Comparison of ENCODE assay signal across 24 cellular contexts in genomic region chrX:149717803-149718202, GRCh38. TPM values are rescaled to one million over a fixed set of nuclear protein-coding genes. Genes with fewer than 3 reads are reported as not detected.
DNase-seq lines count a peak whose midpoint lies in the region; ATAC-seq and TF ChIP-seq lines count a peak whose summit lies in the region.
"Had no signal": no experiment of that assay in that cellular context is flagged by ENCODE, and none has a peak within 500 bp of the region (broad histone marks: within the 10 kb centered on the region; RNA-seq: fewer than 3 reads in every experiment).

No MANE protein-coding gene starts in this region.

- H3K9me3 Mint-ChIP-seq in endodermal cell = peaks cover 82% of the 10 kb centered on the region
- H3K9me3 Mint-ChIP-seq: CD4-positive, alpha-beta T cell; CD8-positive, alpha-beta memory T cell; HFFc6 had no signal

- no peak overlapping the region for H2BK120ac ChIP-seq in neuronal stem cell (ENCODE audit: low read depth, low read length)

- no peak overlapping the region for H4K91ac ChIP-seq in neuronal stem cell (ENCODE audit: low read depth, low read length, poor library complexity)

- no peak overlapping the region for H2AK5ac ChIP-seq in neuronal stem cell (ENCODE audit: low read depth, low read length)

- H3K4ac ChIP-seq in neuronal stem cell (ENCODE audit: low read length) = no peak overlapping the region

- ATAC-seq in left colon = peak; percentile 92
- ATAC-seq: GM12878 had no signal

- no peak for TF ChIP-seq CTCF in endodermal cell (conservative IDR thresholded peaks at IDR 0.05)

- no peak overlapping the region for H3K23ac ChIP-seq in neuronal stem cell (ENCODE audit: low read depth, low read length, poor library complexity)

- no peak overlapping the region for H2AFZ ChIP-seq in neuronal stem cell (ENCODE audit: low read length)

- H3K4me3 Mint-ChIP-seq in endodermal cell = no peak overlapping the region
- H3K4me3 Mint-ChIP-seq: CD14-positive monocyte; CD4-positive, alpha-beta T cell; CD8-positive, alpha-beta memory T cell; HFFc6 had no signal

- no peak overlapping the region for H3K14ac ChIP-seq in neuronal stem cell (ENCODE audit: low read length)

- no peak overlapping the region for H2BK5ac ChIP-seq in neuronal stem cell (ENCODE audit: low read length)

- DNase-seq in HT-29 (ENCODE audit: low spot score) = peak; percentile 81
- DNase-seq in endodermal cell = no peak
- DNase-seq in left colon = peak; percentile 27 to 59
- no peak for DNase-seq in neuronal stem cell (ENCODE audit: low spot score)
- DNase-seq in AG08396 (ENCODE audit: low spot score) = no peak
- no peak for DNase-seq in activated CD8-positive, alpha-beta memory T cell treated with anti-CD3 and anti-CD28 coated beads, Interleukin-2, amount 50 U/mL, for 4 hours
- DNase-seq in central memory CD4-positive, alpha-beta T cell = no peak
- no peak for DNase-seq in hypothalamus (lab: John Stamatoyannopoulos, UW)
- DNase-seq: AML-193; BE2C; CD4-positive, alpha-beta T cell; CD8-positive, alpha-beta memory T cell; DMS 273 treated with DMSO at 0.1 percent for 48 hours; DMS79; EL; GDM1; GOT3; HFFc6 had no signal

- peaks cover 27% of the 10 kb centered on the region for H3K27me3 Mint-ChIP-seq in endodermal cell (ENCODE audit: insufficient read depth)
- H3K27me3 Mint-ChIP-seq: CD4-positive, alpha-beta T cell had no signal

- H3K4me3 ChIP-seq in endodermal cell (ENCODE audit: low read length) = peak overlapping the region; percentile 64
- no peak overlapping the region for H3K4me3 ChIP-seq in neuronal stem cell (ENCODE audit: low read length in 2 of 2)
- H3K4me3 ChIP-seq: BLaER1 treated with 17β-estradiol and CSF1 and Interleukin-3, amounts not matched to agents 10 nM and 100 nM; GM12878; HAP-1 had no signal

- H3K27me3 ChIP-seq in endodermal cell (ENCODE audit: control insufficient read depth, insufficient read depth, low read length, poor library complexity, severe bottlenecking) = no peaks in the 10 kb centered on the region
- H3K27me3 ChIP-seq in neuronal stem cell (ENCODE audit: control insufficient read depth in 3 of 3, insufficient read depth in 3 of 3, low read depth in 1 of 3, low read length in 3 of 3) = peaks cover 0 to 19% (median 0%) of the 10 kb centered on the region in 3 experiments
- H3K27me3 ChIP-seq: BE2C; BLaER1 treated with 17β-estradiol and CSF1 and Interleukin-3, amounts not matched to agents 10 nM and 100 nM had no signal

- H3K27ac ChIP-seq in endodermal cell (ENCODE audit: low read depth, low read length) = no peak overlapping the region
- H3K27ac ChIP-seq in neuronal stem cell (replicated peaks; ENCODE audit: low read length) = no peak overlapping the region
- H3K27ac ChIP-seq: 22Rv1; BLaER1 treated with 17β-estradiol and CSF1 and Interleukin-3, amounts not matched to agents 10 nM and 100 nM had no signal

- peaks cover 27% of the 10 kb centered on the region for H3K9me3 ChIP-seq in endodermal cell (ENCODE audit: control insufficient read depth, low read length)
- H3K9me3 ChIP-seq in neuronal stem cell (replicated peaks in 1 of 2; ENCODE audit: control insufficient read depth in 2 of 2, insufficient read depth in 1 of 2, low read depth in 1 of 2, low read length in 2 of 2) = no peaks in the 10 kb centered on the region
- H3K9me3 ChIP-seq: BE2C; BLaER1 treated with 17β-estradiol and CSF1 and Interleukin-3, amounts not matched to agents 10 nM and 100 nM; HAP-1 had no signal

- no peak overlapping the region for H2BK15ac ChIP-seq in neuronal stem cell (ENCODE audit: low read length)

- WGBS in endodermal cell (ENCODE audit: insufficient coverage in 1 of 2, insufficient read length in 1 of 2), 2 experiments = 83 to 87% methylated on average over 1 to 5 of the region's 5 CpGs
- WGBS in neuronal stem cell (ENCODE audit: extremely low coverage in 2 of 2, insufficient read length in 2 of 2, insufficient replicate concordance in 1 of 2), 2 donors = no CpG with 5 or more reads among the region's 5 CpGs

- H4K8ac ChIP-seq in neuronal stem cell (ENCODE audit: low read depth, low read length) = peak overlapping the region; percentile 43

- no peaks in the 10 kb centered on the region for H3K79me1 ChIP-seq in neuronal stem cell (ENCODE audit: low read depth, low read length)

- H3K36me3 ChIP-seq in endodermal cell (ENCODE audit: control insufficient read depth, insufficient read depth, low read length) (peaks cover 3% of the 10 kb centered on the region), neuronal stem cell (replicated peaks in 1 of 2; ENCODE audit: control insufficient read depth in 2 of 2, insufficient read depth in 2 of 2, low read length in 2 of 2) (no peaks in the 10 kb centered on the region)
- H3K36me3 ChIP-seq: BE2C; BLaER1 treated with 17β-estradiol and CSF1 and Interleukin-3, amounts not matched to agents 10 nM and 100 nM; HAP-1 had no signal

- H3K36me3 Mint-ChIP-seq in endodermal cell (ENCODE audit: low read depth) = peaks cover 2% of the 10 kb centered on the region
- H3K36me3 Mint-ChIP-seq: CD14-positive monocyte; CD8-positive, alpha-beta memory T cell had no signal

- H3K9ac ChIP-seq in endodermal cell (ENCODE audit: extremely low read depth, low read length, poor library complexity, severe bottlenecking) (no peak overlapping the region), neuronal stem cell (ENCODE audit: low read depth, low read length, poor library complexity) (no peak overlapping the region)
- H3K9ac ChIP-seq: BLaER1 treated with 17β-estradiol and CSF1 and Interleukin-3, amounts not matched to agents 10 nM and 100 nM had no signal

- H3K4me1 ChIP-seq in endodermal cell (ENCODE audit: control insufficient read depth, insufficient read depth, low read length) (no peaks in the 10 kb centered on the region), neuronal stem cell (ENCODE audit: control insufficient read depth in 2 of 2, insufficient read depth in 1 of 2, low read depth in 1 of 2, low read length in 2 of 2) (no peaks in the 10 kb centered on the region)
- H3K4me1 ChIP-seq: BE2C; BLaER1 treated with 17β-estradiol and CSF1 and Interleukin-3, amounts not matched to agents 10 nM and 100 nM; HAP-1 had no signal

- intact Hi-C loops in left colon (cut with DNase I, micrococcal nuclease) = no loop called here

- H3K27ac Mint-ChIP-seq in endodermal cell = no peak overlapping the region
- H3K27ac Mint-ChIP-seq: CD14-positive monocyte; CD4-positive, alpha-beta T cell; CD8-positive, alpha-beta memory T cell; HFFc6 had no signal

- no peak overlapping the region for H2BK12ac ChIP-seq in neuronal stem cell (ENCODE audit: low read length)

- no peak overlapping the region for H3K4me2 ChIP-seq in neuronal stem cell (ENCODE audit: insufficient read depth, low read length, poor library complexity, severe bottlenecking)
- H3K4me2 ChIP-seq: BLaER1 treated with 17β-estradiol and CSF1 and Interleukin-3, amounts not matched to agents 10 nM and 100 nM had no signal

- H3K4me1 Mint-ChIP-seq in endodermal cell = peaks cover 5% of the 10 kb centered on the region
- H3K4me1 Mint-ChIP-seq: CD14-positive monocyte; CD8-positive, alpha-beta memory T cell had no signal

- H3K18ac ChIP-seq in neuronal stem cell (ENCODE audit: low read length) = no peak overlapping the region

RNA-seq across cellular contexts. Expression of gene MAGEA11, which starts 5.9 kb away (rescaled TPM):
- not detected in 2 replicates for total RNA-seq in HT-29 (2014; rRNA removed; shearing (Covaris generic))
- total RNA-seq in endodermal cell (not detected), left colon (not detected)
- 0.18 TPM for polyA plus RNA-seq in endodermal cell (2013, experiment 1 of 2)
- polyA plus RNA-seq in endodermal cell (2013, experiment 2 of 2) = 0.12 TPM
- not detected for polyA plus RNA-seq in neuronal stem cell (2013, experiment 1 of 2)
- polyA plus RNA-seq in neuronal stem cell (2013, experiment 2 of 2) = not detected
- total RNA-seq: CD4-positive, alpha-beta T cell; CD8-positive, alpha-beta memory T cell; GM12878 had no signal
- polyA plus RNA-seq: AG04450; CD14-positive monocyte; CD8-positive, alpha-beta memory T cell had no signal

RNA-seq across cellular contexts. Expression of gene HSFX1, which starts 56.1 kb away (rescaled TPM):
- 0.26 and 0.86 TPM in 2 replicates for total RNA-seq in HT-29 (2014; rRNA removed; shearing (Covaris generic))
- total RNA-seq in endodermal cell (1 to 10 TPM; 3.2 to 3.4 TPM), left colon (1 to 10 TPM; 1.0 to 1.5 TPM)
- 1.2 TPM for polyA plus RNA-seq in endodermal cell (2013, experiment 1 of 2)
- 1.1 TPM for polyA plus RNA-seq in endodermal cell (2013, experiment 2 of 2)
- polyA plus RNA-seq in neuronal stem cell (2013, experiment 1 of 2) = 0.39 TPM
- polyA plus RNA-seq in neuronal stem cell (2013, experiment 2 of 2) = 0.26 TPM
- polyA plus RNA-seq: CD14-positive monocyte had no signal

Comparison
In these comparisons a context has a peak if more than half of its experiments do, and no peak if none do; other contexts are left out.
1. DNase-seq: peak in HT-29 (single experiment) and left colon (2 of 2); none in endodermal cell (single experiment), neuronal stem cell (single experiment), AG08396 (single experiment), activated CD8-positive, alpha-beta memory T cell treated with anti-CD3 and anti-CD28 coated beads, Interleukin-2, amount 50 U/mL, for 4 hours (single experiment), central memory CD4-positive, alpha-beta T cell (single experiment) and hypothalamus (0 of 51).